In genomic region chr7:2523461-2523905, GRCh38 we compare ENCODE assay signal across 8 cellular contexts. TPM values are rescaled to one million over a fixed set of nuclear protein-coding genes. Genes with fewer than 3 reads are reported as not detected.
DNase-seq lines count a peak whose midpoint lies in the region; ATAC-seq and TF ChIP-seq lines count a peak whose summit lies in the region.

No MANE protein-coding gene starts in this region.

- no peaks in the 10 kb centered on the region for H3K9me3 ChIP-seq in ectodermal cell (ENCODE audit: control insufficient read depth, low read length)

- H3K4me3 ChIP-seq in ectodermal cell (ENCODE audit: insufficient read depth, low read depth, low read length) = peak overlapping the region; percentile 73

- peaks cover 23% of the 10 kb centered on the region for H3K36me3 ChIP-seq in ectodermal cell (ENCODE audit: control insufficient read depth, insufficient read depth, low read length)

- H3K27ac ChIP-seq in ectodermal cell (ENCODE audit: insufficient read depth, low read depth, low read length, poor library complexity, severe bottlenecking) = peak overlapping the region; percentile 85

- peaks cover 7% of the 10 kb centered on the region for H3K27me3 ChIP-seq in ectodermal cell (ENCODE audit: control insufficient read depth, insufficient read depth, low read length, poor library complexity, severe bottlenecking)

- TF ChIP-seq CTCF in omental fat pad (IDR thresholded peaks at IDR 0.05) = no peak

- peak; percentile 15 for ATAC-seq in omental fat pad (ENCODE audit: low FRiP score)

- 2% methylated on average over 22 of the region's 22 CpGs for WGBS in ectodermal cell, 2 experiments

- DNase-seq in DMS79 treated with DMSO at 0.1 percent for 48 hours (lab: John Stamatoyannopoulos, UW) = peak; percentile 71
- DNase-seq in NCI-H345 (lab: John Stamatoyannopoulos, UW) = peak; percentile 91
- DNase-seq in omental fat pad (ENCODE audit: low spot score) = no peak
- DNase-seq in central memory CD4-positive, alpha-beta T cell = no peak
- no peak for DNase-seq in SKM-1 treated with dmso at 0.1 percent for 144 hours (lab: John Stamatoyannopoulos, UW; ENCODE audit: unreplicated experiment)
- no peak for DNase-seq in activated CD4-positive, CD25-positive, alpha-beta regulatory T cell (lab: John Stamatoyannopoulos, UW)
- no peak for DNase-seq in NCI-H1694 treated with DMSO at 0.1 percent for 48 hours (lab: John Stamatoyannopoulos, UW)

- peaks cover 68% of the 10 kb centered on the region for H3K4me1 ChIP-seq in ectodermal cell (ENCODE audit: control insufficient read depth, insufficient read depth, low read length)

RNA-seq across cellular contexts. Expression of gene LFNG, which starts 3.9 kb away (rescaled TPM):
- polyA plus RNA-seq in ectodermal cell (2013, experiment 1 of 4) = 93.3 TPM
- polyA plus RNA-seq in ectodermal cell (2013, experiment 2 of 4) = 173 TPM
- 110 TPM for polyA plus RNA-seq in ectodermal cell (2013, experiment 3 of 4)
- 138 TPM for polyA plus RNA-seq in ectodermal cell (2013, experiment 4 of 4)
- total RNA-seq in omental fat pad = 10 to 100 TPM in 3 of 4 donors, 1 to 10 TPM in 1; 4.7 to 25.9 (median 21.6) TPM

RNA-seq across cellular contexts. Expression of gene BRAT1, which starts 31.8 kb away (rescaled TPM):
- 50.2 TPM for polyA plus RNA-seq in ectodermal cell (2013, experiment 1 of 4)
- 46.1 TPM for polyA plus RNA-seq in ectodermal cell (2013, experiment 2 of 4)
- polyA plus RNA-seq in ectodermal cell (2013, experiment 3 of 4) = 44.3 TPM
- 47.9 TPM for polyA plus RNA-seq in ectodermal cell (2013, experiment 4 of 4)
- total RNA-seq in omental fat pad = 10 to 100 TPM; 22.7 to 33.1 (median 26.3) TPM

RNA-seq across cellular contexts. Expression of gene IQCE, which starts 35.3 kb away (rescaled TPM):
- 17.6 TPM for polyA plus RNA-seq in ectodermal cell (2013, experiment 1 of 4)
- polyA plus RNA-seq in ectodermal cell (2013, experiment 2 of 4) = 18.1 TPM
- polyA plus RNA-seq in ectodermal cell (2013, experiment 3 of 4) = 15.0 TPM
- polyA plus RNA-seq in ectodermal cell (2013, experiment 4 of 4) = 17.7 TPM
- 10 to 100 TPM in 3 of 4 donors, 1 to 10 TPM in 1; 6.6 to 14.3 (median 12.8) TPM for total RNA-seq in omental fat pad

RNA-seq across cellular contexts. Expression of gene GRIFIN, which starts 47.3 kb away (rescaled TPM):
- not detected for polyA plus RNA-seq in ectodermal cell (2013, experiment 1 of 4)
- polyA plus RNA-seq in ectodermal cell (2013, experiment 2 of 4) = not detected
- not detected for polyA plus RNA-seq in ectodermal cell (2013, experiment 3 of 4)
- not detected for polyA plus RNA-seq in ectodermal cell (2013, experiment 4 of 4)
- not detected for total RNA-seq in omental fat pad

Comparison
In these comparisons a context has a peak if more than half of its experiments do, and no peak if none do; other contexts are left out.
1. DNase-seq: peak in DMS79 treated with DMSO at 0.1 percent for 48 hours (single experiment) and NCI-H345 (single experiment); none in omental fat pad (single experiment), central memory CD4-positive, alpha-beta T cell (single experiment), SKM-1 treated with dmso at 0.1 percent for 144 hours (single experiment), activated CD4-positive, CD25-positive, alpha-beta regulatory T cell (0 of 4) and NCI-H1694 treated with DMSO at 0.1 percent for 48 hours (single experiment).